Comparison of ENCODE assay signal across 16 cellular contexts in genomic region chr10:58239561-58240169, GRCh38. TPM values are rescaled to one million over a fixed set of nuclear protein-coding genes. Genes with fewer than 3 reads are reported as not detected.
DNase-seq lines count a peak whose midpoint lies in the region; ATAC-seq and TF ChIP-seq lines count a peak whose summit lies in the region.
"Had no signal": no experiment of that assay in that cellular context is flagged by ENCODE, and none has a peak within 500 bp of the region (broad histone marks: within the 10 kb centered on the region; RNA-seq: fewer than 3 reads in every experiment).

No MANE protein-coding gene starts in this region.

- H3K4me3 ChIP-seq in brain microvascular endothelial cell (ENCODE audit: low read depth, low read length) (no peak overlapping the region), PC-9 (no peak overlapping the region), right lobe of liver (no peak overlapping the region)
- H3K4me3 ChIP-seq: lung, neural progenitor cell had no signal

- no peak for ATAC-seq in right lobe of liver

- H3K4me1 ChIP-seq in PC-9 (replicated peaks; ENCODE audit: insufficient read depth), result peaks cover 11% of the 10 kb centered on the region
- no peaks in the 10 kb centered on the region for H3K4me1 ChIP-seq in right lobe of liver
- H3K4me1 ChIP-seq: neural progenitor cell had no signal

- H3K36me3 ChIP-seq in brain microvascular endothelial cell (replicated peaks) (no peaks in the 10 kb centered on the region), PC-9 (ENCODE audit: low read depth) (no peaks in the 10 kb centered on the region), right lobe of liver (no peaks in the 10 kb centered on the region)
- H3K36me3 ChIP-seq: neural progenitor cell had no signal

- BruUV-seq in PC-9 (replicated peaks; lab: Mats Ljungman, UMichigan), result no TSS peak

- POLR2A ChIA-PET in PC-9 (lab: Charles Lee; ENCODE audit: unreplicated experiment), result no interaction called here

- no peaks in the 10 kb centered on the region for H3K9me2 ChIP-seq in PC-9 (ENCODE audit: insufficient read depth)

- TF ChIP-seq CTCF in brain microvascular endothelial cell (IDR thresholded peaks at IDR 0.05; ENCODE audit: low read depth, low read length, missing control alignments), result no peak
- TF ChIP-seq CTCF in PC-9 (conservative IDR thresholded peaks at IDR 0.05), result no peak
- no peak for TF ChIP-seq CTCF in right lobe of liver (IDR thresholded peaks at IDR 0.05)

- no peak overlapping the region for H3K4me2 ChIP-seq in PC-9
- H3K4me2 ChIP-seq: neural progenitor cell had no signal

- H3K27me3 ChIP-seq in brain microvascular endothelial cell (replicated peaks) (no peaks in the 10 kb centered on the region), PC-9 (ENCODE audit: insufficient read depth, low read depth) (no peaks in the 10 kb centered on the region), right lobe of liver (no peaks in the 10 kb centered on the region)
- H3K27me3 ChIP-seq: neural progenitor cell had no signal

- no peaks in the 10 kb centered on the region for H4K20me1 ChIP-seq in PC-9 (ENCODE audit: insufficient read depth)

- in situ Hi-C loops in brain microvascular endothelial cell (cut with HindIII; ENCODE audit: low pct_ligation_motif_present, low sequenced_read_pairs), result no loop called here

- H3K79me2 ChIP-seq in PC-9 (ENCODE audit: low read depth), result 0 out of 2 replicates have a peak, but pooled peaks cover 6% of the 10 kb centered on the region

- H3K9me3 ChIP-seq in PC-9 (ENCODE audit: insufficient read depth, low read depth) (no peaks in the 10 kb centered on the region), right lobe of liver (no peaks in the 10 kb centered on the region)

- intact Hi-C loops in PC-9 (cut with micrococcal nuclease; ENCODE audit: unreplicated experiment) (no loop called here), right lobe of liver (cut with DNase I) (no loop called here)

- CTCF ChIA-PET in PC-9 (lab: Charles Lee), result no interaction called here

- TF ChIP-seq POLR2A in right lobe of liver (IDR thresholded peaks at IDR 0.05), result no peak

- peak overlapping the region; percentile 82 for H3K27ac ChIP-seq in brain microvascular endothelial cell
- H3K27ac ChIP-seq in PC-9, result no peak overlapping the region
- no peak overlapping the region for H3K27ac ChIP-seq in right lobe of liver
- H3K27ac ChIP-seq: neural progenitor cell had no signal

- WGBS in right lobe of liver (ENCODE audit: insufficient coverage, low coverage, low lambda C conversion rate, missing lambda C conversion rate), result 81% methylated on average over 5 of the region's 5 CpGs

- H3F3A ChIP-seq in PC-9 (ENCODE audit: insufficient read depth, low read depth), result no peaks in the 10 kb centered on the region

- H2AFZ ChIP-seq in PC-9, result no peak overlapping the region
- H2AFZ ChIP-seq: neural progenitor cell had no signal

- DNase-seq in EH (ENCODE audit: low read depth), result peak; percentile 57
- DNase-seq in LHCN-M2 (ENCODE audit: low read depth), result peak; percentile 62
- no peak for DNase-seq in brain microvascular endothelial cell
- DNase-seq in kidney glomerular epithelial cell (lab: John Stamatoyannopoulos, UW), result peak; percentile 40
- DNase-seq in NCI-H1694 (lab: John Stamatoyannopoulos, UW), result no peak
- DNase-seq in PC-9, result no peak
- DNase-seq in right lobe of liver, result no peak
- DNase-seq in NCI-H2227 (lab: John Stamatoyannopoulos, UW; ENCODE audit: unreplicated experiment), result no peak
- DNase-seq: activated effector memory CD4-positive, alpha-beta T cell treated with Interleukin-2 at 50 U/mL for 16 hours; CD4-positive, CD25-positive, alpha-beta regulatory T cell; GF-D8; NCI-H1048; NCI-H446 treated with DMSO at 0.1 percent for 48 hours; small intestine had no signal

RNA-seq across cellular contexts. Expression of gene IPMK, which starts 28.0 kb away (rescaled TPM):
- 6.8 and 7.6 TPM in 2 replicates for total RNA-seq in LHCN-M2 (2014; rRNA removed)
- 1.1 TPM for polyA plus RNA-seq in LHCN-M2 (2012)
- total RNA-seq in PC-9 (2021), result 6.9 and 11.1 TPM in 2 replicates
- 1 to 10 TPM; 2.8 to 8.1 (median 4.7) TPM for total RNA-seq in right lobe of liver

RNA-seq across cellular contexts. Expression of gene CISD1, which starts 29.3 kb away (rescaled TPM):
- total RNA-seq in LHCN-M2 (2014; rRNA removed) (17.8 and 21.6 TPM in 2 replicates), PC-9 (2021) (62.5 and 75.3 TPM in 2 replicates), right lobe of liver (10 to 100 TPM; 25.2 to 40.9 (median 26.4) TPM)
- 23.9 TPM for polyA plus RNA-seq in LHCN-M2 (2012)

Comparison
In these comparisons a context has a peak if more than half of its experiments do, and no peak if none do; other contexts are left out.
1. DNase-seq: peak in EH (single experiment), LHCN-M2 (single experiment) and kidney glomerular epithelial cell (single experiment); none in brain microvascular endothelial cell (single experiment), NCI-H1694 (single experiment), PC-9 (0 of 2), right lobe of liver (0 of 3) and NCI-H2227 (single experiment).